8 cellular contexts compared by ENCODE assay signal in the genomic region with DNA sequence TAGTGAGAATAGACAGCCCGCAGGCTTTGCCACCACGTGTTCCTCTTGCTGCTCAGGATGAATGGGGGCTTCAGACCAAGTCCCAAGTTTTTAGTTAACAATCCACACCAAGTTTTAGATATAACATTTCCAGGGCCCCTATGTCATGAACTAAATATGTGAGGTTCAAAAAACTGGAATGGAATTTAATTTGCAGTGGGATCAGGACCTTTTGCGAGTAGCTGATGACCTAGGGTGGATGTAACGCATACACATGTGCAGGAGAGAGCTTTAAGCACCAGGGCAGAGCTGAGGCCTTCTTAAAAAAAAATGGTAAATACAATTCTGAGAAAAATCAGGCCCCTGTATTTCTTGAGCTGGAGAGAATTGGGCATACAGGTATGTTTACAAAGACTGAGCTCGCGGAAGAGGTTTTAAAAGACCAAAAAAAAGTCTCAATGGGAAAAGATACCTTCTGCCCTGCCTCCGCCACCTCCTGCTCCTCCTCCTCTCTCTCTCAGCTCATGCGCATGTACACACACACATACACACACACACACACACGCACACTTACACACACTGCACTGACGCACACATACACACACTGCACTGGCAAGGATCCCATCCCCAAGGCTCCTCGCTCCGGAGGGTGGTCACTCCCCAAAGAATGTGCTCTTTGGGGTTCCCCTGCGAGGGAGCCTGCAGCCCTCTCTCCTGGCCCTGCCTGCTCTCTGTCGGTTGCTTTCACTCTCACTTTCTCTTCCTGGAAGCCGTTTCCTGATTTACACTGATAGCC. TPM values are rescaled to one million over a fixed set of nuclear protein-coding genes. Genes with fewer than 3 reads are reported as not detected.
A peak's percentile ranks its signal among the peaks of the same experiment; 100 is the strongest.
DNase-seq lines count a peak whose midpoint lies in the region; TF ChIP-seq lines count a peak whose summit lies in the region.

No MANE protein-coding gene starts in this region.

- no peak overlapping the region for H2BK5ac ChIP-seq in H9 (ENCODE audit: insufficient read length, low read length)

- no peaks in the 10 kb centered on the region for H4K20me1 ChIP-seq in H9 (ENCODE audit: control insufficient read depth, insufficient read depth, insufficient read length)

- peaks cover 31 to 32% of the 10 kb centered on the region in 2 experiments for H3K4me1 Mint-ChIP-seq in H9

- H3K9me3 ChIP-seq in H9 (ENCODE audit: control insufficient read depth, low read depth, low read length) = peaks cover 6% of the 10 kb centered on the region

- H2AK5ac ChIP-seq in H9 (ENCODE audit: insufficient read length, low read length) = no peak overlapping the region

- peaks cover 10 to 11% of the 10 kb centered on the region in 2 experiments for H3K9me3 Mint-ChIP-seq in H9

- H3K4ac ChIP-seq in H9 (ENCODE audit: low read depth, low read length) = no peak overlapping the region

- H3T11ph ChIP-seq in H9 (ENCODE audit: low read length) = no peak overlapping the region

- peaks cover 4 to 14% (median 6%) of the 10 kb centered on the region in 3 experiments for H3K36me3 Mint-ChIP-seq in H9 (ENCODE audit: insufficient read depth in 1 of 3, low read depth in 3 of 3)

- H3K4me3 Mint-ChIP-seq in H9 = peak overlapping the region in 1 of 2 experiments; percentile 70; a peak in 3 of 5 replicates

- no peaks in the 10 kb centered on the region for H3K79me2 ChIP-seq in H9 (ENCODE audit: insufficient read depth, low read length)

- H4K8ac ChIP-seq in H9 (replicated peaks; ENCODE audit: insufficient read length, low read depth, low read length) = no peak overlapping the region

- H3K27me3 Mint-ChIP-seq in H9 (ENCODE audit: low read depth) = peaks cover 11% of the 10 kb centered on the region

- no peak overlapping the region for H2BK20ac ChIP-seq in H9 (ENCODE audit: low read depth, low read length, poor library complexity, severe bottlenecking)

- H3K4me3 ChIP-seq in astrocyte of the cerebellum (ENCODE audit: low read depth, low read length) = peak overlapping the region; percentile 32

- DNase-seq in GM10248 (ENCODE audit: extremely low spot score) = peak; percentile 72
- DNase-seq in H9 = no peak
- peak; percentile 72 for DNase-seq in OCI-M1 (lab: John Stamatoyannopoulos, UW)
- no peak for DNase-seq in astrocyte of the cerebellum (ENCODE audit: low read depth)
- DNase-seq in kidney glomerular epithelial cell (lab: John Stamatoyannopoulos, UW) = peak; percentile 76
- peak; percentile 41 to 45 for DNase-seq in stimulated activated CD4-positive, alpha-beta T cell treated with anti-CD3 and anti-CD28 coated beads, Interleukin-2, amount 100 ng/mL, for 24 hours
- DNase-seq in cerebellar nuclear complex (lab: John Stamatoyannopoulos, UW) = no peak
- DNase-seq in putamen (ENCODE audit: low spot score) = no peak

- H3K27ac ChIP-seq in H9 (ENCODE audit: insufficient read length, low read depth, low read length) = no peak overlapping the region

- no CpG with 5 or more reads among the region's 15 CpGs for WGBS in H9 (ENCODE audit: extremely low coverage, insufficient read length, low lambda C conversion rate)

- CTCF ChIA-PET in GM10248 (lab: Yijun Ruan, JAX) = interaction anchor here (1.3 to 1.5 kb wide), 3 partner anchors 10 to 179 kb away, joined by 3 to 6 read pairs (median 4); no protein-coding TSS in a partner anchor

- peak overlapping the region; percentile 36 for H3K18ac ChIP-seq in H9 (ENCODE audit: insufficient read length, low read depth, low read length)

- no peak overlapping the region for H4K91ac ChIP-seq in H9 (ENCODE audit: insufficient read length, low read depth, low read length)

- H3K56ac ChIP-seq in H9 (ENCODE audit: insufficient read length, low read depth, low read length) = no peak overlapping the region

- peak overlapping the region; percentile 21 for H3K4me2 ChIP-seq in H9 (ENCODE audit: insufficient read depth, insufficient read length, low read length)

- in situ Hi-C loops in astrocyte of the cerebellum (cut with HindIII; ENCODE audit: low sequenced_read_pairs) = no loop called here

- H2BK15ac ChIP-seq in H9 (ENCODE audit: low read depth, low read length) = no peak overlapping the region

- H3K23me2 ChIP-seq in H9 (ENCODE audit: insufficient read length, low read depth, low read length, poor library complexity, severe bottlenecking) = no peaks in the 10 kb centered on the region

- no peak overlapping the region for H3K9ac ChIP-seq in H9 (ENCODE audit: extremely low read depth, insufficient read length, low read length)

- no peak overlapping the region for H4K5ac ChIP-seq in H9 (ENCODE audit: insufficient read length, low read depth, low read length)

- H3K14ac ChIP-seq in H9 (ENCODE audit: insufficient read depth, low read length) = no peak overlapping the region

- H3K79me1 ChIP-seq in H9 (ENCODE audit: insufficient read depth, low read depth, low read length, poor library complexity, severe bottlenecking) = no peaks in the 10 kb centered on the region

- H2BK12ac ChIP-seq in H9 (ENCODE audit: insufficient read length, low read depth, low read length) = no peak overlapping the region

- peaks cover 4% of the 10 kb centered on the region; the same call in 1 of the 2 replicates for H3K4me1 ChIP-seq in H9 (ENCODE audit: insufficient read depth, low read length)

- H2BK120ac ChIP-seq in H9 (ENCODE audit: low read depth, low read length, poor library complexity, severe bottlenecking) = no peak overlapping the region

- H3K23ac ChIP-seq in H9 (ENCODE audit: insufficient read length, low read depth, low read length) = no peak overlapping the region

- no peak for TF ChIP-seq CTCF in GM10248 (IDR thresholded peaks at IDR 0.05; ENCODE audit: control extremely low read depth, extremely low read depth, low read depth, missing control alignments)
- TF ChIP-seq CTCF in H9 (conservative IDR thresholded peaks at IDR 0.05) = no peak
- no peak for TF ChIP-seq CTCF in astrocyte of the cerebellum (IDR thresholded peaks at IDR 0.05; ENCODE audit: low read depth, low read length, missing control alignments)

- H3K27me3 ChIP-seq in H9 (ENCODE audit: insufficient read depth, low read length) = no peaks in the 10 kb centered on the region

- POLR2A ChIA-PET in GM10248 (lab: Yijun Ruan, JAX) = no interaction called here

- H2AFZ ChIP-seq in H9 (ENCODE audit: low read length) = no peak overlapping the region

- peak overlapping the region; percentile 13 to 94 (median 27) for H3K27ac Mint-ChIP-seq in H9

RNA-seq across cellular contexts. Expression of a gene that starts 48.2 kb away (rescaled TPM):
- 70.0 and 73.3 TPM in 2 replicates for total RNA-seq in H9 (2021)

Comparison
In these comparisons a context has a peak if more than half of its experiments do, and no peak if none do; other contexts are left out.
1. DNase-seq: peak in GM10248 (single experiment), OCI-M1 (single experiment), kidney glomerular epithelial cell (single experiment) and stimulated activated CD4-positive, alpha-beta T cell treated with anti-CD3 and anti-CD28 coated beads, Interleukin-2, amount 100 ng/mL, for 24 hours (2 of 2); none in H9 (single experiment), astrocyte of the cerebellum (single experiment), cerebellar nuclear complex (0 of 2) and putamen (single experiment).